ENCODE assay signal across 20 cellular contexts in genomic region chr12:53082637-53083036, GRCh38. TPM values are rescaled to one million over a fixed set of nuclear protein-coding genes. Genes with fewer than 3 reads are reported as not detected.
"Had no signal": no experiment of that assay in that cellular context is flagged by ENCODE, and none has a peak within 500 bp of the region (broad histone marks: within the 10 kb centered on the region; RNA-seq: fewer than 3 reads in every experiment).

No MANE protein-coding gene starts in this region.

- H3K4me3 Mint-ChIP-seq: immature natural killer cell; mesothelial cell of epicardium; natural killer cell; neural crest cell; stimulated activated memory B cell treated with anti-CD40 and anti-IgM and Interleukin-4, amounts not matched to agents 10 μg/mL and 1 μg/mL and 100 μg/mL, for 72 hours; stimulated activated naive CD8-positive, alpha-beta T cell treated with anti-CD3 and anti-CD28 coated beads, Interleukin-15, Interleukin-2, amounts not matched to agents 100 ng/mL and 50 ng/mL, for 24 hours had no signal

- ATAC-seq: foreskin keratinocyte; left lung; natural killer cell; sciatic nerve; stimulated activated memory B cell treated with anti-CD40 and anti-IgM and Interleukin-4, amounts not matched to agents 10 μg/mL and 1 μg/mL and 100 μg/mL, for 72 hours had no signal

- H3K9me3 Mint-ChIP-seq: immature natural killer cell; natural killer cell; stimulated activated memory B cell treated with anti-CD40 and anti-IgM and Interleukin-4, amounts not matched to agents 10 μg/mL and 1 μg/mL and 100 μg/mL, for 72 hours; stimulated activated naive CD8-positive, alpha-beta T cell treated with anti-CD3 and anti-CD28 coated beads, Interleukin-15, Interleukin-2, amounts not matched to agents 100 ng/mL and 50 ng/mL, for 24 hours had no signal

- DNase-seq: erythroblast; foreskin keratinocyte; immature natural killer cell; left lung; natural killer cell; spleen; stimulated activated CD4-positive, alpha-beta T cell treated with anti-CD3 and anti-CD28 coated beads, Interleukin-15, amount 100 ng/mL, for 24 hours; stimulated activated CD4-positive, alpha-beta T cell treated with anti-CD3 and anti-CD28 coated beads, Interleukin-1b, Interleukin-23, amount 100 ng/mL, for 48 hours; stimulated activated CD4-positive, alpha-beta T cell treated with anti-CD3 and anti-CD28 coated beads, Interleukin-4, amount 100 ng/mL, for 24 hours; upper lobe of left lung; uterus had no signal

- H3K27ac Mint-ChIP-seq: immature natural killer cell; mesothelial cell of epicardium; natural killer cell; stimulated activated memory B cell treated with anti-CD40 and anti-IgM and Interleukin-4, amounts not matched to agents 10 μg/mL and 1 μg/mL and 100 μg/mL, for 72 hours; stimulated activated naive CD8-positive, alpha-beta T cell treated with anti-CD3 and anti-CD28 coated beads, Interleukin-15, Interleukin-2, amounts not matched to agents 100 ng/mL and 50 ng/mL, for 24 hours had no signal

- H3K36me3 Mint-ChIP-seq: mesothelial cell of epicardium; natural killer cell; stimulated activated memory B cell treated with anti-CD40 and anti-IgM and Interleukin-4, amounts not matched to agents 10 μg/mL and 1 μg/mL and 100 μg/mL, for 72 hours had no signal

RNA-seq across cellular contexts. Expression of gene SOAT2, which starts 20.6 kb away (rescaled TPM):
- total RNA-seq: foreskin keratinocyte, left lung, myocyte, natural killer cell, neural crest cell, osteocyte, pulmonary artery endothelial cell, temporal lobe had no signal
